9 cellular contexts compared by ENCODE assay signal in the genomic region with DNA sequence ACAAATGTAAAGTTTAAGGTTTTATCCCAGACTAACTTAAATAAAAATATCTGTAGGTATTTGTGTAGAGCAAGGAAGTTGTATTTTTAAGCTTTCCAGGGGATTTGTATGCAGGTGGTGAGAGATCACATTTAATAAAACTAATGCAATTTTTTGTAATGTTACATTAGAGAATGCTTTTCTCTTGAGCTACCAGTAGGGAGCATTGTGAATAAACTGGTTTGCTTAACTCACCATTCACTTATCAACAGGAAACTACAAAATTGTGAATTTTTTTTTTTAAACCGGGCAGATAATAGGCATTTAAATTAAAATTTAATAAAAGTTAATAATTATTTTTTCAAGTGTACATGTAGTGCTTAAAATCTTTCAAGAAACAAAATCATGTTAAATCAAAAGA.
A peak's percentile ranks its signal among the peaks of the same experiment; 100 is the strongest.
DNase-seq lines count a peak whose midpoint lies in the region; ATAC-seq and TF ChIP-seq lines count a peak whose summit lies in the region.
"Had no signal": no experiment of that assay in that cellular context is flagged by ENCODE, and none has a peak within 500 bp of the region (broad histone marks: within the 10 kb centered on the region; RNA-seq: fewer than 3 reads in every experiment).

No MANE protein-coding gene starts in this region.

- 46 to 59% methylated on average over 1 of the region's 1 CpG for WGBS in esophagus squamous epithelium, 2 donors
- 15 to 26% (median 23%) methylated on average over 1 of the region's 1 CpG for WGBS in spleen, 5 donors

- no peaks in the 10 kb centered on the region for H3K9me3 Mint-ChIP-seq in activated naive CD8-positive, alpha-beta T cell (ENCODE audit: low read depth)
- H3K9me3 Mint-ChIP-seq in activated naive CD8-positive, alpha-beta T cell treated with anti-CD3 and anti-CD28 coated beads for 36 hours, result peaks cover 2% of the 10 kb centered on the region

- no peak overlapping the region for H3K4me3 ChIP-seq in esophagus squamous epithelium
- H3K4me3 ChIP-seq in spleen, result no peak overlapping the region

- DNase-seq in activated naive CD8-positive, alpha-beta T cell treated with anti-CD3 and anti-CD28 coated beads for 36 hours, result no peak
- DNase-seq in OCI-M1 (lab: John Stamatoyannopoulos, UW) (peak; percentile 82), esophagus squamous epithelium (lab: John Stamatoyannopoulos, UW) (no peak), spleen (no peak), posterior vena cava (ENCODE audit: low spot score) (no peak), amygdala (lab: John Stamatoyannopoulos, UW) (no peak)
- DNase-seq: DMS79 had no signal

- peak in 5 of 6 experiments; percentile 8 to 47 (median 30) for TF ChIP-seq CTCF in esophagus squamous epithelium (IDR thresholded peaks at IDR 0.05)
- peak in 7 of 11 experiments; percentile 24 to 55 (median 30) for TF ChIP-seq CTCF in spleen (IDR thresholded peaks at IDR 0.05 in 8 of 11, conservative IDR thresholded peaks at IDR 0.05 in 3 of 11)

- H3K4me1 ChIP-seq in esophagus squamous epithelium (no peaks in the 10 kb centered on the region), spleen (peaks cover 0 to 14% (median 0%) of the 10 kb centered on the region in 6 donors)

- H3K4me1 Mint-ChIP-seq in activated naive CD8-positive, alpha-beta T cell (ENCODE audit: low read depth), result peaks cover 27% of the 10 kb centered on the region
- H3K4me1 Mint-ChIP-seq in activated naive CD8-positive, alpha-beta T cell treated with anti-CD3 and anti-CD28 coated beads for 36 hours, result peaks cover 24% of the 10 kb centered on the region

- H3K9me3 ChIP-seq in esophagus squamous epithelium (no peaks in the 10 kb centered on the region), spleen (peaks cover 0 to 7% (median 2%) of the 10 kb centered on the region in 8 donors)

- intact Hi-C loops in esophagus squamous epithelium (cut with DNase I) (no loop called here), spleen (cut with DNase I; ENCODE audit: low total_unique reads) (no loop called here), posterior vena cava (cut with DNase I) (no loop called here)

- H3K27me3 ChIP-seq in esophagus squamous epithelium (no peaks in the 10 kb centered on the region), spleen (replicated peaks in 1 of 7) (no peaks in the 10 kb centered on the region)

- TF ChIP-seq POLR2A in esophagus squamous epithelium (IDR thresholded peaks at IDR 0.05) (no peak), spleen (IDR thresholded peaks at IDR 0.05) (no peak)

- H3K36me3 ChIP-seq in esophagus squamous epithelium, result peaks cover 0 to 18% (median 0%) of the 10 kb centered on the region in 3 donors
- peaks cover 0 to 16% (median 0%) of the 10 kb centered on the region in 6 donors for H3K36me3 ChIP-seq in spleen

- H3K27me3 Mint-ChIP-seq in activated naive CD8-positive, alpha-beta T cell, result no peaks in the 10 kb centered on the region
- no peaks in the 10 kb centered on the region for H3K27me3 Mint-ChIP-seq in activated naive CD8-positive, alpha-beta T cell treated with anti-CD3 and anti-CD28 coated beads for 36 hours

- H3K27ac ChIP-seq in esophagus squamous epithelium (no peak overlapping the region), spleen (no peak overlapping the region)

- ATAC-seq in HG03342 (IDR thresholded peaks at IDR 0.05; ENCODE audit: unreplicated experiment), result no peak

- H3K36me3 Mint-ChIP-seq in activated naive CD8-positive, alpha-beta T cell, result peaks cover 7% of the 10 kb centered on the region
- H3K36me3 Mint-ChIP-seq in activated naive CD8-positive, alpha-beta T cell treated with anti-CD3 and anti-CD28 coated beads for 36 hours, result peaks cover 6% of the 10 kb centered on the region

- H3K4me3 Mint-ChIP-seq in activated naive CD8-positive, alpha-beta T cell, result peak overlapping the region; percentile 34
- no peak overlapping the region for H3K4me3 Mint-ChIP-seq in activated naive CD8-positive, alpha-beta T cell treated with anti-CD3 and anti-CD28 coated beads for 36 hours

- no peak overlapping the region for H3K27ac Mint-ChIP-seq in activated naive CD8-positive, alpha-beta T cell
- no peak overlapping the region for H3K27ac Mint-ChIP-seq in activated naive CD8-positive, alpha-beta T cell treated with anti-CD3 and anti-CD28 coated beads for 36 hours
